ENCODE assay signal across 8 cellular contexts in genomic region chr3:76369170-76369569, GRCh38.
DNase-seq lines count a peak whose midpoint lies in the region; ATAC-seq, FAIRE-seq and TF ChIP-seq lines count a peak whose summit lies in the region.

No MANE protein-coding gene starts in this region.

- H3K4me3 Mint-ChIP-seq in Caco-2 (ENCODE audit: unreplicated experiment) (no peak overlapping the region), endothelial cell (ENCODE audit: unreplicated experiment) (no peak overlapping the region)
- no peak overlapping the region for H3K4me3 Mint-ChIP-seq in stimulated activated naive CD8-positive, alpha-beta T cell treated with anti-CD3 and anti-CD28 coated beads, Interleukin-15, amount 100 ng/mL, for 72 hours

- H3K4me1 Mint-ChIP-seq in Caco-2 (ENCODE audit: low read depth, unreplicated experiment), result no peaks in the 10 kb centered on the region
- H3K4me1 Mint-ChIP-seq in endothelial cell (ENCODE audit: unreplicated experiment), result peaks cover 3% of the 10 kb centered on the region
- no peaks in the 10 kb centered on the region for H3K4me1 Mint-ChIP-seq in stimulated activated naive CD8-positive, alpha-beta T cell treated with anti-CD3 and anti-CD28 coated beads, Interleukin-15, amount 100 ng/mL, for 72 hours

- dilution Hi-C loops in keratinocyte (cut with MboI; ENCODE audit: extremely low pct_ligation_motif_present, low sequenced_read_pairs), result no loop called here

- H3K79me2 ChIP-seq in keratinocyte (ENCODE audit: control insufficient read depth, insufficient read depth, low read length), result no peaks in the 10 kb centered on the region
- no peaks in the 10 kb centered on the region for H3K79me2 ChIP-seq in OCI-LY7 (ENCODE audit: insufficient read depth, low read depth, low read length)

- H3K36me3 ChIP-seq in Caco-2 (ENCODE audit: control insufficient read depth, insufficient read depth, low read length), result no peaks in the 10 kb centered on the region
- H3K36me3 ChIP-seq in keratinocyte (ENCODE audit: control insufficient read depth in 2 of 2, extremely low read depth in 1 of 2, insufficient read depth in 2 of 2, low read length in 2 of 2), result no peaks in the 10 kb centered on the region
- H3K36me3 ChIP-seq in colonic mucosa, result no peaks in the 10 kb centered on the region
- H3K36me3 ChIP-seq in OCI-LY7 (ENCODE audit: insufficient read depth, low read length), result no peaks in the 10 kb centered on the region

- H3K9ac ChIP-seq in keratinocyte (ENCODE audit: control insufficient read depth, extremely low read depth, insufficient read depth, low read length) (no peak overlapping the region), colonic mucosa (ENCODE audit: low read depth in 2 of 2, low read length in 2 of 2) (no peak overlapping the region)

- H3K4me3 ChIP-seq in Caco-2 (ENCODE audit: low read depth, low read length), result no peak overlapping the region
- no peak overlapping the region for H3K4me3 ChIP-seq in keratinocyte (ENCODE audit: control insufficient read depth in 2 of 3, extremely low read depth in 1 of 3, insufficient read depth in 2 of 3, low read depth in 1 of 3, low read length in 3 of 3)
- H3K4me3 ChIP-seq in colonic mucosa, result no peak overlapping the region
- no peak overlapping the region for H3K4me3 ChIP-seq in OCI-LY7 (ENCODE audit: low read depth, low read length, poor library complexity, severe bottlenecking)

- ATAC-seq in stimulated activated naive CD8-positive, alpha-beta T cell treated with anti-CD3 and anti-CD28 coated beads, Interleukin-15, amount 100 ng/mL, for 72 hours, result no peak

- H3K9me3 ChIP-seq in Caco-2 (no peaks in the 10 kb centered on the region), keratinocyte (ENCODE audit: control insufficient read depth, low read depth, low read length) (no peaks in the 10 kb centered on the region), colonic mucosa (no peaks in the 10 kb centered on the region), OCI-LY7 (ENCODE audit: low read length) (no peaks in the 10 kb centered on the region)

- BruUV-seq in Caco-2 (replicated peaks; lab: Mats Ljungman, UMichigan) (no TSS peak), OCI-LY7 (replicated peaks; lab: Mats Ljungman, UMichigan) (no TSS peak)

- H3K27ac Mint-ChIP-seq in Caco-2 (ENCODE audit: unreplicated experiment) (no peak overlapping the region), endothelial cell (ENCODE audit: unreplicated experiment) (no peak overlapping the region)
- no peak overlapping the region for H3K27ac Mint-ChIP-seq in stimulated activated naive CD8-positive, alpha-beta T cell treated with anti-CD3 and anti-CD28 coated beads, Interleukin-15, amount 100 ng/mL, for 72 hours

- intact Hi-C loops in Caco-2 (cut with micrococcal nuclease; ENCODE audit: unreplicated experiment) (loop anchor here (1.0 kb wide), 1 partner anchor 201 kb away; no protein-coding TSS in a partner anchor), colonic mucosa (cut with DNase I) (no loop called here), OCI-LY7 (cut with micrococcal nuclease; ENCODE audit: unreplicated experiment) (no loop called here)

- H3K9me2 ChIP-seq in OCI-LY7 (ENCODE audit: insufficient read depth, low read length), result no peaks in the 10 kb centered on the region

- no peaks in the 10 kb centered on the region for H3K36me3 Mint-ChIP-seq in Caco-2 (ENCODE audit: insufficient read depth, unreplicated experiment)
- H3K36me3 Mint-ChIP-seq in endothelial cell (ENCODE audit: low read depth, unreplicated experiment), result no peaks in the 10 kb centered on the region

- H3K4me2 ChIP-seq in keratinocyte (ENCODE audit: control insufficient read depth, extremely low read depth, insufficient read depth, low read depth, low read length) (no peak overlapping the region), OCI-LY7 (ENCODE audit: low read length) (no peak overlapping the region)

- no peaks in the 10 kb centered on the region for H3K9me3 Mint-ChIP-seq in Caco-2 (ENCODE audit: unreplicated experiment)
- no peaks in the 10 kb centered on the region for H3K9me3 Mint-ChIP-seq in endothelial cell (ENCODE audit: unreplicated experiment)
- peaks cover 9 to 30% of the 10 kb centered on the region in 2 donors for H3K9me3 Mint-ChIP-seq in stimulated activated naive CD8-positive, alpha-beta T cell treated with anti-CD3 and anti-CD28 coated beads, Interleukin-15, amount 100 ng/mL, for 72 hours

- FAIRE-seq in keratinocyte (lab: Jason Lieb, UNC), result no peak

- TF ChIP-seq CTCF in Caco-2 (IDR thresholded peaks at IDR 0.05; ENCODE audit: insufficient read depth in 1 of 2, low read depth in 1 of 2, low read length in 1 of 2, severe bottlenecking in 1 of 2, unreplicated experiment in 1 of 2) (peak; percentile 26 to 33), VCaP (conservative IDR thresholded peaks at IDR 0.05) (peak; percentile 75), keratinocyte (optimal IDR thresholded peaks at IDR 0.05 in 1 of 3, IDR thresholded peaks at IDR 0.05 in 1 of 3, conservative IDR thresholded peaks at IDR 0.05 in 1 of 3; ENCODE audit: extremely low read depth in 1 of 3, insufficient read depth in 2 of 3, low read length in 3 of 3) (peak; percentile 15 to 63 (median 59)), colonic mucosa (IDR thresholded peaks at IDR 0.05) (no peak), OCI-LY7 (conservative IDR thresholded peaks at IDR 0.05; ENCODE audit: low read length) (no peak), endothelial cell (IDR thresholded peaks at IDR 0.05; ENCODE audit: unreplicated experiment) (no peak)

- H4K20me1 ChIP-seq in keratinocyte (ENCODE audit: control insufficient read depth, extremely low read depth, insufficient read depth, low read length), result no peaks in the 10 kb centered on the region
- H4K20me1 ChIP-seq in OCI-LY7 (ENCODE audit: insufficient read depth, low read length), result no peaks in the 10 kb centered on the region

- H3K9me1 ChIP-seq in keratinocyte (ENCODE audit: control insufficient read depth, extremely low read depth, insufficient read depth, low read length), result no peaks in the 10 kb centered on the region

- CTCF ChIA-PET in Caco-2 (lab: Charles Lee), result interaction anchor here (0.6 kb wide), 2 partner anchors 203 to 217 kb away, joined by 4 read pairs; no protein-coding TSS in a partner anchor
- CTCF ChIA-PET in OCI-LY7 (lab: Charles Lee; ENCODE audit: unreplicated experiment), result no interaction called here

- H3K27me3 ChIP-seq in Caco-2 (replicated peaks; ENCODE audit: control insufficient read depth, insufficient read depth, low read length), result no peaks in the 10 kb centered on the region
- no peaks in the 10 kb centered on the region for H3K27me3 ChIP-seq in keratinocyte (ENCODE audit: control insufficient read depth, extremely low read depth, insufficient read depth, low read length)
- H3K27me3 ChIP-seq in colonic mucosa, result no peaks in the 10 kb centered on the region

- H3K27ac ChIP-seq in VCaP (no peak overlapping the region), keratinocyte (ENCODE audit: control insufficient read depth, insufficient read depth, low read length) (no peak overlapping the region), colonic mucosa (no peak overlapping the region), OCI-LY7 (ENCODE audit: low read depth, low read length, poor library complexity, severe bottlenecking) (no peak overlapping the region)

- POLR2A ChIA-PET in Caco-2 (lab: Charles Lee), result no interaction called here
- POLR2A ChIA-PET in OCI-LY7 (lab: Charles Lee), result no interaction called here

- no peak overlapping the region for H2AFZ ChIP-seq in keratinocyte (ENCODE audit: control insufficient read depth, low read length)
- no peak overlapping the region for H2AFZ ChIP-seq in OCI-LY7 (ENCODE audit: low read length)

- H3K27me3 Mint-ChIP-seq in Caco-2 (ENCODE audit: insufficient read depth, unreplicated experiment) (no peaks in the 10 kb centered on the region), endothelial cell (ENCODE audit: unreplicated experiment) (no peaks in the 10 kb centered on the region)
- no peaks in the 10 kb centered on the region for H3K27me3 Mint-ChIP-seq in stimulated activated naive CD8-positive, alpha-beta T cell treated with anti-CD3 and anti-CD28 coated beads, Interleukin-15, amount 100 ng/mL, for 72 hours

- DNase-seq in Caco-2, result peak in 1 of 2 experiments; percentile 2
- peak; percentile 33 for DNase-seq in HS-27A (ENCODE audit: low read depth)
- DNase-seq in keratinocyte (ENCODE audit: low read depth, low spot score), result no peak
- no peak for DNase-seq in colonic mucosa
- DNase-seq in OCI-LY7 (ENCODE audit: low spot score), result no peak
- DNase-seq in endothelial cell (ENCODE audit: low spot score), result no peak
- DNase-seq in stimulated activated naive CD8-positive, alpha-beta T cell treated with anti-CD3 and anti-CD28 coated beads, Interleukin-15, amount 100 ng/mL, for 72 hours, result no peak

- H3K4me1 ChIP-seq in Caco-2, result no peaks in the 10 kb centered on the region
- no peaks in the 10 kb centered on the region for H3K4me1 ChIP-seq in keratinocyte (ENCODE audit: control insufficient read depth, extremely low read depth, insufficient read depth, low read length)
- no peaks in the 10 kb centered on the region for H3K4me1 ChIP-seq in colonic mucosa
- H3K4me1 ChIP-seq in OCI-LY7 (ENCODE audit: insufficient read depth, low read length, poor library complexity, severe bottlenecking), result no peaks in the 10 kb centered on the region

Comparison
In these comparisons a context has a peak if more than half of its experiments do, and no peak if none do; other contexts are left out.
1. CTCF ChIP-seq: peak in Caco-2 (2 of 2), VCaP (single experiment) and keratinocyte (3 of 3); none in colonic mucosa (single experiment), OCI-LY7 (single experiment) and endothelial cell (single experiment).